ENCODE assay signal across 9 cellular contexts in genomic region chr4:53364624-53365023, GRCh38. TPM values are rescaled to one million over a fixed set of nuclear protein-coding genes. Genes with fewer than 3 reads are reported as not detected.
DNase-seq lines count a peak whose midpoint lies in the region; ATAC-seq, FAIRE-seq and TF ChIP-seq lines count a peak whose summit lies in the region.
"Had no signal": no experiment of that assay in that cellular context is flagged by ENCODE, and none has a peak within 500 bp of the region (broad histone marks: within the 10 kb centered on the region; RNA-seq: fewer than 3 reads in every experiment).

No MANE protein-coding gene starts in this region.

- no peaks in the 10 kb centered on the region for H4K20me1 ChIP-seq in keratinocyte (ENCODE audit: control insufficient read depth, extremely low read depth, insufficient read depth, low read length)

- no peak for ATAC-seq in activated T-helper 17 cell treated with anti-CD3 and anti-CD28 coated beads, Interleukin-2, amount 50 U/mL, for 72 hours (replicated peaks)
- ATAC-seq in thoracic aorta (ENCODE audit: insufficient number of reproducible peaks, low FRiP score, low read depth) (no peak), GM21528 (IDR thresholded peaks at IDR 0.05; ENCODE audit: low FRiP score, unreplicated experiment) (no peak)

- dilution Hi-C loops in keratinocyte (cut with MboI; ENCODE audit: extremely low pct_ligation_motif_present, low sequenced_read_pairs): no loop called here

- H3K79me2 ChIP-seq in keratinocyte (ENCODE audit: control insufficient read depth, insufficient read depth, low read length): peaks cover 44% of the 10 kb centered on the region

- H3K36me3 Mint-ChIP-seq in activated CD4-positive, alpha-beta T cell treated with anti-CD3 and anti-CD28 coated beads, Interleukin-2, amount 10 ng/mL, durations not matched to agents 24 days and 14 days (ENCODE audit: low read depth): peaks cover 24% of the 10 kb centered on the region
- peaks cover 10% of the 10 kb centered on the region for H3K36me3 Mint-ChIP-seq in activated T-helper 17 cell treated with anti-CD3 and anti-CD28 coated beads, Interleukin-2, amount 50 U/mL, for 72 hours (ENCODE audit: low read depth)

- H3K4me3 Mint-ChIP-seq in activated CD4-positive, alpha-beta T cell treated with anti-CD3 and anti-CD28 coated beads, Interleukin-2, amount 10 ng/mL, durations not matched to agents 24 days and 14 days: peak overlapping the region; percentile 98
- peak overlapping the region; percentile 90 for H3K4me3 Mint-ChIP-seq in activated T-helper 17 cell treated with anti-CD3 and anti-CD28 coated beads, Interleukin-2, amount 50 U/mL, for 72 hours

- H3K9me3 ChIP-seq in keratinocyte (ENCODE audit: control insufficient read depth, low read depth, low read length) (no peaks in the 10 kb centered on the region), thoracic aorta (no peaks in the 10 kb centered on the region)

- H3K4me1 ChIP-seq in keratinocyte (ENCODE audit: control insufficient read depth, extremely low read depth, insufficient read depth, low read length) (peaks cover 13% of the 10 kb centered on the region), thoracic aorta (ENCODE audit: control insufficient read depth in 1 of 2, low read depth in 2 of 2) (peaks cover 17 to 40% of the 10 kb centered on the region in 2 donors)

- intact Hi-C loops in activated CD4-positive, alpha-beta T cell treated with anti-CD3 and anti-CD28 coated beads, Interleukin-2, amount 10 ng/mL, durations not matched to agents 24 days and 14 days (cut with micrococcal nuclease): loop anchor here (5.0 to 10.0 kb wide), 3 partner anchors 350 to 1522 kb away; partner anchors contain the start of gene DCUN1D4

- no peak for DNase-seq in activated CD4-positive, alpha-beta T cell treated with anti-CD3 and anti-CD28 coated beads, Interleukin-2, amount 10 ng/mL, durations not matched to agents 24 days and 14 days
- no peak for DNase-seq in activated CD4-positive, alpha-beta T cell treated with anti-CD3 and anti-CD28 coated beads, Interleukin-2, amount 50 U/mL, for 1 hour
- DNase-seq in keratinocyte (ENCODE audit: low read depth, low spot score) (no peak), thoracic aorta (ENCODE audit: low spot score) (no peak), germinal center (ENCODE audit: low spot score) (no peak), NCI-H748 (lab: John Stamatoyannopoulos, UW; ENCODE audit: unreplicated experiment) (no peak)

- H3K4me1 Mint-ChIP-seq in activated CD4-positive, alpha-beta T cell treated with anti-CD3 and anti-CD28 coated beads, Interleukin-2, amount 10 ng/mL, durations not matched to agents 24 days and 14 days: peaks cover 42% of the 10 kb centered on the region
- peaks cover 27% of the 10 kb centered on the region for H3K4me1 Mint-ChIP-seq in activated T-helper 17 cell treated with anti-CD3 and anti-CD28 coated beads, Interleukin-2, amount 50 U/mL, for 72 hours

- H3K36me3 ChIP-seq in keratinocyte (ENCODE audit: control insufficient read depth in 2 of 2, extremely low read depth in 1 of 2, insufficient read depth in 2 of 2, low read length in 2 of 2) (no peaks in the 10 kb centered on the region), thoracic aorta (no peaks in the 10 kb centered on the region)

- peak overlapping the region; percentile 60 for H3K9ac ChIP-seq in keratinocyte (ENCODE audit: control insufficient read depth, extremely low read depth, insufficient read depth, low read length)

- no peak overlapping the region for H3K27ac Mint-ChIP-seq in activated CD4-positive, alpha-beta T cell treated with anti-CD3 and anti-CD28 coated beads, Interleukin-2, amount 10 ng/mL, durations not matched to agents 24 days and 14 days
- peak overlapping the region; percentile 92 for H3K27ac Mint-ChIP-seq in activated T-helper 17 cell treated with anti-CD3 and anti-CD28 coated beads, Interleukin-2, amount 50 U/mL, for 72 hours

- peak overlapping the region; percentile 63 to 92 (median 75) for H3K4me3 ChIP-seq in keratinocyte (ENCODE audit: control insufficient read depth in 2 of 3, extremely low read depth in 1 of 3, insufficient read depth in 2 of 3, low read depth in 1 of 3, low read length in 3 of 3)
- H3K4me3 ChIP-seq in thoracic aorta: peak overlapping the region; percentile 91

- H3K9me1 ChIP-seq in keratinocyte (ENCODE audit: control insufficient read depth, extremely low read depth, insufficient read depth, low read length): no peaks in the 10 kb centered on the region

- TF ChIP-seq CTCF in keratinocyte (optimal IDR thresholded peaks at IDR 0.05 in 1 of 3, IDR thresholded peaks at IDR 0.05 in 1 of 3, conservative IDR thresholded peaks at IDR 0.05 in 1 of 3; ENCODE audit: extremely low read depth in 1 of 3, insufficient read depth in 2 of 3, low read length in 3 of 3) (no peak), thoracic aorta (IDR thresholded peaks at IDR 0.05) (no peak)

- no peak for FAIRE-seq in keratinocyte (lab: Jason Lieb, UNC)
- FAIRE-seq: colon had no signal

- peak overlapping the region; percentile 88 for H3K4me2 ChIP-seq in keratinocyte (ENCODE audit: control insufficient read depth, extremely low read depth, insufficient read depth, low read depth, low read length)

- no peaks in the 10 kb centered on the region for H3K27me3 ChIP-seq in keratinocyte (ENCODE audit: control insufficient read depth, extremely low read depth, insufficient read depth, low read length)
- H3K27me3 ChIP-seq in thoracic aorta (replicated peaks; ENCODE audit: insufficient read depth): no peaks in the 10 kb centered on the region

- peaks cover 9% of the 10 kb centered on the region for H3K27me3 Mint-ChIP-seq in activated CD4-positive, alpha-beta T cell treated with anti-CD3 and anti-CD28 coated beads, Interleukin-2, amount 10 ng/mL, durations not matched to agents 24 days and 14 days
- H3K27me3 Mint-ChIP-seq in activated T-helper 17 cell treated with anti-CD3 and anti-CD28 coated beads, Interleukin-2, amount 50 U/mL, for 72 hours: peaks cover 3% of the 10 kb centered on the region

- H3K27ac ChIP-seq in keratinocyte (ENCODE audit: control insufficient read depth, insufficient read depth, low read length) (no peak overlapping the region), thoracic aorta (no peak overlapping the region)

- H3K9me3 Mint-ChIP-seq in activated CD4-positive, alpha-beta T cell treated with anti-CD3 and anti-CD28 coated beads, Interleukin-2, amount 10 ng/mL, durations not matched to agents 24 days and 14 days: peaks cover 9% of the 10 kb centered on the region
- no peaks in the 10 kb centered on the region for H3K9me3 Mint-ChIP-seq in activated T-helper 17 cell treated with anti-CD3 and anti-CD28 coated beads, Interleukin-2, amount 50 U/mL, for 72 hours

- no peak overlapping the region for H2AFZ ChIP-seq in keratinocyte (ENCODE audit: control insufficient read depth, low read length)

RNA-seq across cellular contexts. Expression of gene SCFD2, which starts 1.2 kb away (rescaled TPM):
- total RNA-seq in activated CD4-positive, alpha-beta T cell treated with anti-CD3 and anti-CD28 coated beads, Interleukin-2, amount 10 ng/mL, durations not matched to agents 24 days and 14 days: 35.0 and 39.9 TPM in 2 replicates
- total RNA-seq in activated T-helper 17 cell treated with anti-CD3 and anti-CD28 coated beads, Interleukin-2, amount 50 U/mL, for 72 hours: 10 to 100 TPM; 16.8 to 30.5 TPM
- 13.9 to 16.7 TPM (median 16.1 TPM) in 3 replicates for polyA plus RNA-seq in keratinocyte
- 10.7 TPM for polyA plus RNA-seq in keratinocyte (2011; ENCODE audit: low read depth)
- 11.8 and 12.1 TPM in 2 replicates for polyA plus RNA-seq in keratinocyte (2011; cell fraction: cytosol; rRNA removed)
- 17.7 and 20.0 TPM in 2 replicates for polyA plus RNA-seq in keratinocyte (2011; cell fraction: nucleus; rRNA removed)
- polyA plus RNA-seq in keratinocyte (2012; ENCODE audit: low replicate concordance): 7.8 and 14.4 TPM in 2 replicates
- 41.1 to 43.4 TPM (median 42.5 TPM) in 3 replicates for polyA minus RNA-seq in keratinocyte
- polyA minus RNA-seq in keratinocyte (2011; cell fraction: cytosol; rRNA and poly(A)+ RNA removed): 13.0 TPM
- 30.4 and 43.8 TPM in 2 replicates for polyA minus RNA-seq in keratinocyte (2011; cell fraction: nucleus; rRNA and poly(A)+ RNA removed)
- 10 to 100 TPM; 20.3 to 27.4 TPM for total RNA-seq in thoracic aorta

RNA-seq across cellular contexts. Expression of gene FIP1L1, which starts 12.8 kb away (rescaled TPM):
- total RNA-seq in activated CD4-positive, alpha-beta T cell treated with anti-CD3 and anti-CD28 coated beads, Interleukin-2, amount 10 ng/mL, durations not matched to agents 24 days and 14 days: 111 and 114 TPM in 2 replicates
- 10 to 100 TPM; 49.3 to 70.3 TPM for total RNA-seq in activated T-helper 17 cell treated with anti-CD3 and anti-CD28 coated beads, Interleukin-2, amount 50 U/mL, for 72 hours
- polyA plus RNA-seq in keratinocyte: 22.7 to 36.7 TPM (median 23.9 TPM) in 3 replicates
- polyA plus RNA-seq in keratinocyte (2011; ENCODE audit: low read depth): 94.6 TPM
- 21.7 and 26.1 TPM in 2 replicates for polyA plus RNA-seq in keratinocyte (2011; cell fraction: cytosol; rRNA removed)
- polyA plus RNA-seq in keratinocyte (2011; cell fraction: nucleus; rRNA removed): 46.7 and 62.5 TPM in 2 replicates
- 40.5 and 45.2 TPM in 2 replicates for polyA plus RNA-seq in keratinocyte (2012; ENCODE audit: low replicate concordance)
- polyA minus RNA-seq in keratinocyte: 20.2 to 32.1 TPM (median 26.2 TPM) in 3 replicates
- polyA minus RNA-seq in keratinocyte (2011; cell fraction: cytosol; rRNA and poly(A)+ RNA removed): 16.7 TPM
- polyA minus RNA-seq in keratinocyte (2011; cell fraction: nucleus; rRNA and poly(A)+ RNA removed): 27.8 and 38.7 TPM in 2 replicates
- total RNA-seq in thoracic aorta: 10 to 100 TPM; 29.5 to 57.9 TPM
